9 cellular contexts compared by ENCODE assay signal in the genomic region with DNA sequence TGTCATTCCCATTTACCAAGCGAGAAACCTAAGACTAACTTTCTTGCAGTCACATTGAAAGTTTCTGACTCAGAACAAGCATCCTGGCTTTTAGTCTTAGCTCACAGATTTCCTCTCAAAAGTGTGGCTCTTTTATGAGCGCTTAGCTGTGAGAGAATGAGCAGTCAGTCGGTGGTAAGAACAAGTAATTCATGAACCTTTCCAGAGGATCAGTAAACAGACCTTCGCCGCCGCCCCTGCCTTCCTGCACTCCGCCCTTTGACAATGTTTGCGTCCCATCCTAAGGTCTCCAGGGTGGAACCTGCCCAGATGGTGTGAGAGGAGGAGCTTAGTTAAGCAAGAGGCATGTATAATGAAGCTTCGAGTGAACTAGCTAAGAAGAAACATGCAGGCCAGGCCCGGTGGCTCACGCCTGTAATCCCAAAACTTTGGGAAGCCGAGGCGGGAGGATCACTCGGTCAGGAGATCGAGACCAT.
DNase-seq lines count a peak whose midpoint lies in the region; ATAC-seq and TF ChIP-seq lines count a peak whose summit lies in the region.
"Had no signal": no experiment of that assay in that cellular context is flagged by ENCODE, and none has a peak within 500 bp of the region (broad histone marks: within the 10 kb centered on the region; RNA-seq: fewer than 3 reads in every experiment).

No MANE protein-coding gene starts in this region.

- no peak overlapping the region for H2AFZ ChIP-seq in SK-N-SH (ENCODE audit: low read depth)

- no TSS peak for BruUV-seq in Caco-2 (replicated peaks; lab: Mats Ljungman, UMichigan)

- H3K27ac Mint-ChIP-seq in Caco-2 (ENCODE audit: unreplicated experiment): peak overlapping the region; percentile 59

- 63% methylated on average over 15 of the region's 15 CpGs for WGBS in SK-N-SH (ENCODE audit: low lambda C conversion rate)

- H3K9me2 ChIP-seq in SK-N-SH: no peaks in the 10 kb centered on the region

- no peak for TF ChIP-seq EP300 in SK-N-SH (IDR thresholded peaks at IDR 0.05; ENCODE audit: borderline replicate concordance in 1 of 2, low read depth in 1 of 2, low read length in 1 of 2)

- H4K20me1 ChIP-seq in SK-N-SH (ENCODE audit: insufficient read depth): no peaks in the 10 kb centered on the region

- H3K9ac ChIP-seq in SK-N-SH: no peak overlapping the region

- H3K4me3 ChIP-seq in Caco-2 (ENCODE audit: low read depth, low read length): no peak overlapping the region
- no peak overlapping the region for H3K4me3 ChIP-seq in SK-N-SH (ENCODE audit: low read depth in 2 of 2, low read length in 1 of 2)

- H3K79me2 ChIP-seq in SK-N-SH (ENCODE audit: insufficient read depth): no peaks in the 10 kb centered on the region

- no peak for TF ChIP-seq CTCF in Caco-2 (IDR thresholded peaks at IDR 0.05; ENCODE audit: insufficient read depth in 1 of 2, low read depth in 1 of 2, low read length in 1 of 2, severe bottlenecking in 1 of 2, unreplicated experiment in 1 of 2)
- no peak for TF ChIP-seq CTCF in SK-N-SH (IDR thresholded peaks at IDR 0.05)

- no peak overlapping the region for H3K4me2 ChIP-seq in SK-N-SH

- H3K36me3 Mint-ChIP-seq in Caco-2 (ENCODE audit: insufficient read depth, unreplicated experiment): no peaks in the 10 kb centered on the region

- H3K27me3 Mint-ChIP-seq in Caco-2 (ENCODE audit: insufficient read depth, unreplicated experiment): no peaks in the 10 kb centered on the region

- no peak for TF ChIP-seq POLR2A in erythroblast (IDR thresholded peaks at IDR 0.05; ENCODE audit: low read length)

- POLR2A ChIA-PET in Caco-2 (lab: Charles Lee): no interaction called here
- POLR2A ChIA-PET in SK-N-SH (lab: Yijun Ruan, JAX): no interaction called here

- intact Hi-C loops in Caco-2 (cut with micrococcal nuclease; ENCODE audit: unreplicated experiment): loop anchor here (1.0 to 5.0 kb wide), 3 partner anchors 43 to 107 kb away; no protein-coding TSS in a partner anchor

- no peaks in the 10 kb centered on the region for H3K9me3 ChIP-seq in Caco-2
- no peaks in the 10 kb centered on the region for H3K9me3 ChIP-seq in SK-N-SH
- H3K9me3 ChIP-seq: neutrophil had no signal

- no peaks in the 10 kb centered on the region for H3K36me3 ChIP-seq in Caco-2 (ENCODE audit: control insufficient read depth, insufficient read depth, low read length)
- no peaks in the 10 kb centered on the region for H3K36me3 ChIP-seq in SK-N-SH (replicated peaks in 1 of 2; ENCODE audit: control insufficient read depth in 1 of 2, insufficient read depth in 2 of 2, low read length in 1 of 2)
- H3K36me3 ChIP-seq: neutrophil had no signal

- no peak for TF ChIP-seq RAD21 in SK-N-SH (IDR thresholded peaks at IDR 0.05; ENCODE audit: low read length)

- H3K4me1 Mint-ChIP-seq in Caco-2 (ENCODE audit: low read depth, unreplicated experiment): peaks cover 22% of the 10 kb centered on the region

- CTCF ChIA-PET in Caco-2 (lab: Charles Lee) (interaction anchor here (0.9 to 2.5 kb wide), 2 partner anchors 106 to 164 kb away, joined by 4 to 18 read pairs; no protein-coding TSS in a partner anchor), SK-N-SH (lab: Yijun Ruan, JAX) (no interaction called here)

- H3F3A ChIP-seq in SK-N-SH (replicated peaks; ENCODE audit: insufficient read depth): no peaks in the 10 kb centered on the region

- peak; percentile 80 to 88 for DNase-seq in Caco-2
- DNase-seq in erythroblast (lab: John Stamatoyannopoulos, UW): peak; percentile 19 to 29
- no peak for DNase-seq in NCI-H2196 treated with DMSO at 0.1 percent for 48 hours (lab: John Stamatoyannopoulos, UW; ENCODE audit: unreplicated experiment)
- DNase-seq in hippocampal formation (lab: John Stamatoyannopoulos, UW): no peak
- no peak for DNase-seq in SK-N-SH
- no peak for DNase-seq in RKO (ENCODE audit: low spot score)

- peaks cover 25% of the 10 kb centered on the region for H3K4me1 ChIP-seq in Caco-2
- H3K4me1 ChIP-seq in SK-N-SH (ENCODE audit: control insufficient read depth in 1 of 2, insufficient read depth in 2 of 2, low read depth in 1 of 2, low read length in 1 of 2): no peaks in the 10 kb centered on the region

- peak overlapping the region; percentile 44 for H3K4me3 Mint-ChIP-seq in Caco-2 (ENCODE audit: unreplicated experiment)

- H3K9me3 Mint-ChIP-seq in Caco-2 (ENCODE audit: unreplicated experiment): no peaks in the 10 kb centered on the region

- H3K27ac ChIP-seq in SK-N-SH (ENCODE audit: low read depth in 2 of 2, low read length in 1 of 2): no peak overlapping the region
- H3K27ac ChIP-seq: neutrophil had no signal

- peak; percentile 63 for ATAC-seq in GM19324 (IDR thresholded peaks at IDR 0.05; ENCODE audit: low FRiP score, unreplicated experiment)
- ATAC-seq in HG03432 (IDR thresholded peaks at IDR 0.05; ENCODE audit: unreplicated experiment): peak; percentile 90

- H3K27me3 ChIP-seq in Caco-2 (replicated peaks; ENCODE audit: control insufficient read depth, insufficient read depth, low read length) (no peaks in the 10 kb centered on the region), SK-N-SH (ENCODE audit: insufficient read depth) (no peaks in the 10 kb centered on the region)
- H3K27me3 ChIP-seq: neutrophil had no signal

TF ChIP-seq in SK-N-SH, 30 proteins besides CTCF, POLR2A, EP300 and RAD21:
- TF ChIP-seq, protein P1, sequence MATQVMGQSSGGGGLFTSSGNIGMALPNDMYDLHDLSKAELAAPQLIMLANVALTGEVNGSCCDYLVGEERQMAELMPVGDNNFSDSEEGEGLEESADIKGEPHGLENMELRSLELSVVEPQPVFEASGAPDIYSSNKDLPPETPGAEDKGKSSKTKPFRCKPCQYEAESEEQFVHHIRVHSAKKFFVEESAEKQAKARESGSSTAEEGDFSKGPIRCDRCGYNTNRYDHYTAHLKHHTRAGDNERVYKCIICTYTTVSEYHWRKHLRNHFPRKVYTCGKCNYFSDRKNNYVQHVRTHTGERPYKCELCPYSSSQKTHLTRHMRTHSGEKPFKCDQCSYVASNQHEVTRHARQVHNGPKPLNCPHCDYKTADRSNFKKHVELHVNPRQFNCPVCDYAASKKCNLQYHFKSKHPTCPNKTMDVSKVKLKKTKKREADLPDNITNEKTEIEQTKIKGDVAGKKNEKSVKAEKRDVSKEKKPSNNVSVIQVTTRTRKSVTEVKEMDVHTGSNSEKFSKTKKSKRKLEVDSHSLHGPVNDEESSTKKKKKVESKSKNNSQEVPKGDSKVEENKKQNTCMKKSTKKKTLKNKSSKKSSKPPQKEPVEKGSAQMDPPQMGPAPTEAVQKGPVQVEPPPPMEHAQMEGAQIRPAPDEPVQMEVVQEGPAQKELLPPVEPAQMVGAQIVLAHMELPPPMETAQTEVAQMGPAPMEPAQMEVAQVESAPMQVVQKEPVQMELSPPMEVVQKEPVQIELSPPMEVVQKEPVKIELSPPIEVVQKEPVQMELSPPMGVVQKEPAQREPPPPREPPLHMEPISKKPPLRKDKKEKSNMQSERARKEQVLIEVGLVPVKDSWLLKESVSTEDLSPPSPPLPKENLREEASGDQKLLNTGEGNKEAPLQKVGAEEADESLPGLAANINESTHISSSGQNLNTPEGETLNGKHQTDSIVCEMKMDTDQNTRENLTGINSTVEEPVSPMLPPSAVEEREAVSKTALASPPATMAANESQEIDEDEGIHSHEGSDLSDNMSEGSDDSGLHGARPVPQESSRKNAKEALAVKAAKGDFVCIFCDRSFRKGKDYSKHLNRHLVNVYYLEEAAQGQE (IDR thresholded peaks at IDR 0.05; ENCODE audit: low read depth, low read length): no peak
- TF ChIP-seq YY1 (IDR thresholded peaks at IDR 0.05; ENCODE audit: low read depth): no peak
- TF ChIP-seq USF1 (IDR thresholded peaks at IDR 0.05; ENCODE audit: borderline replicate concordance, low read depth): no peak
- no peak for TF ChIP-seq RCOR1 (IDR thresholded peaks at IDR 0.05; ENCODE audit: low read length)
- TF ChIP-seq FOXM1 (IDR thresholded peaks at IDR 0.05; ENCODE audit: low read depth): no peak
- no peak for TF ChIP-seq MEF2A (IDR thresholded peaks at IDR 0.05; ENCODE audit: borderline replicate concordance, low read depth)
- no peak for TF ChIP-seq MXI1 (IDR thresholded peaks at IDR 0.05; ENCODE audit: low read depth, low read length)
- no peak for TF ChIP-seq FOSL2 (IDR thresholded peaks at IDR 0.05; ENCODE audit: borderline replicate concordance, low read depth)
- TF ChIP-seq FOXJ3 (CRISPR knock-in tag; IDR thresholded peaks at IDR 0.05): no peak
- no peak for TF ChIP-seq SIN3A (IDR thresholded peaks at IDR 0.05; ENCODE audit: borderline replicate concordance, low read depth, low read length)

Comparison
In these comparisons a context has a peak if more than half of its experiments do, and no peak if none do; other contexts are left out.
1. DNase-seq: peak in Caco-2 (2 of 2) and erythroblast (2 of 2); none in NCI-H2196 treated with DMSO at 0.1 percent for 48 hours (single experiment), hippocampal formation (0 of 2), SK-N-SH (single experiment) and RKO (single experiment).